Comparison of ENCODE assay signal across 1 cellular context in genomic region chr16:66552288-66553143, GRCh38.
TF ChIP-seq lines count a peak whose summit lies in the region.

A gene with protein sequence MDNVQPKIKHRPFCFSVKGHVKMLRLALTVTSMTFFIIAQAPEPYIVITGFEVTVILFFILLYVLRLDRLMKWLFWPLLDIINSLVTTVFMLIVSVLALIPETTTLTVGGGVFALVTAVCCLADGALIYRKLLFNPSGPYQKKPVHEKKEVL (plus strand): TSS chr16:66552576. CDS start chr16:66552716, 140 bp downstream.

TF ChIP-seq in HepG2, 621 proteins besides CTCF, POLR2A, EP300 and RAD21 (continued from another document and continues in another):
- TF ChIP-seq, protein P1, sequence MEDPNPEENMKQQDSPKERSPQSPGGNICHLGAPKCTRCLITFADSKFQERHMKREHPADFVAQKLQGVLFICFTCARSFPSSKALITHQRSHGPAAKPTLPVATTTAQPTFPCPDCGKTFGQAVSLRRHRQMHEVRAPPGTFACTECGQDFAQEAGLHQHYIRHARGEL (CRISPR knock-in tag; IDR thresholded peaks at IDR 0.05): no peak
- TF ChIP-seq ZSCAN20 (CRISPR knock-in tag; IDR thresholded peaks at IDR 0.05; ENCODE audit: borderline replicate concordance) (peak; percentile 98), ZNF30 (CRISPR knock-in tag; IDR thresholded peaks at IDR 0.05) (peak; percentile 99), HOXA5 (CRISPR knock-in tag; IDR thresholded peaks at IDR 0.05) (peak; percentile 98), ZNF251 (CRISPR knock-in tag; IDR thresholded peaks at IDR 0.05) (peak; percentile 93; the same call in 1 of the 2 replicates), RORA (CRISPR knock-in tag; IDR thresholded peaks at IDR 0.05) (0 out of 2 replicates have a peak, but pooled peaks have one; percentile 23), ZNF337 (CRISPR knock-in tag; IDR thresholded peaks at IDR 0.05; ENCODE audit: borderline replicate concordance, low read depth) (peak; percentile 99; the same call in 1 of the 2 replicates), TBX2 (CRISPR knock-in tag; IDR thresholded peaks at IDR 0.05; ENCODE audit: borderline replicate concordance) (peak; percentile 97), MZF1 (CRISPR knock-in tag; IDR thresholded peaks at IDR 0.05; ENCODE audit: borderline replicate concordance) (peak; percentile 95; the same call in 1 of the 2 replicates), ZNF383 (CRISPR knock-in tag; IDR thresholded peaks at IDR 0.05; ENCODE audit: borderline replicate concordance) (peak; percentile 17; the same call in 1 of the 2 replicates), MXD4 (CRISPR knock-in tag; IDR thresholded peaks at IDR 0.05) (peak; percentile 95), ZFYVE20 (CRISPR knock-in tag; IDR thresholded peaks at IDR 0.05; ENCODE audit: borderline replicate concordance, low read depth) (peak; percentile 99), ZNF777 (CRISPR knock-in tag; IDR thresholded peaks at IDR 0.05) (peak; percentile 75), MEIS1 (CRISPR knock-in tag; IDR thresholded peaks at IDR 0.05; ENCODE audit: borderline replicate concordance) (peak; percentile 55), RBM39 (IDR thresholded peaks at IDR 0.05; ENCODE audit: low read depth, low read length, poor library complexity, severe bottlenecking) (peak; percentile 82), IRX3 (CRISPR knock-in tag; IDR thresholded peaks at IDR 0.05; ENCODE audit: borderline replicate concordance, low read depth) (peak; percentile 98; the same call in 1 of the 2 replicates), MAX (IDR thresholded peaks at IDR 0.05) (peak; percentile 99), ZBTB34 (CRISPR knock-in tag; IDR thresholded peaks at IDR 0.05) (peak; percentile 89), ELK4 (CRISPR knock-in tag; IDR thresholded peaks at IDR 0.05; ENCODE audit: borderline replicate concordance) (peak; percentile 90; the same call in 1 of the 2 replicates), NRL (CRISPR knock-in tag; IDR thresholded peaks at IDR 0.05; ENCODE audit: borderline replicate concordance) (peak; percentile 100), TAF15 (IDR thresholded peaks at IDR 0.05; ENCODE audit: low read depth, low read length, poor library complexity, severe bottlenecking) (peak; percentile 65), PRMT3 (CRISPR knock-in tag; IDR thresholded peaks at IDR 0.05; ENCODE audit: borderline replicate concordance, low read depth) (peak; percentile 94), FLYWCH1 (CRISPR knock-in tag; IDR thresholded peaks at IDR 0.05) (peak; percentile 99)
- TF ChIP-seq, protein P2, sequence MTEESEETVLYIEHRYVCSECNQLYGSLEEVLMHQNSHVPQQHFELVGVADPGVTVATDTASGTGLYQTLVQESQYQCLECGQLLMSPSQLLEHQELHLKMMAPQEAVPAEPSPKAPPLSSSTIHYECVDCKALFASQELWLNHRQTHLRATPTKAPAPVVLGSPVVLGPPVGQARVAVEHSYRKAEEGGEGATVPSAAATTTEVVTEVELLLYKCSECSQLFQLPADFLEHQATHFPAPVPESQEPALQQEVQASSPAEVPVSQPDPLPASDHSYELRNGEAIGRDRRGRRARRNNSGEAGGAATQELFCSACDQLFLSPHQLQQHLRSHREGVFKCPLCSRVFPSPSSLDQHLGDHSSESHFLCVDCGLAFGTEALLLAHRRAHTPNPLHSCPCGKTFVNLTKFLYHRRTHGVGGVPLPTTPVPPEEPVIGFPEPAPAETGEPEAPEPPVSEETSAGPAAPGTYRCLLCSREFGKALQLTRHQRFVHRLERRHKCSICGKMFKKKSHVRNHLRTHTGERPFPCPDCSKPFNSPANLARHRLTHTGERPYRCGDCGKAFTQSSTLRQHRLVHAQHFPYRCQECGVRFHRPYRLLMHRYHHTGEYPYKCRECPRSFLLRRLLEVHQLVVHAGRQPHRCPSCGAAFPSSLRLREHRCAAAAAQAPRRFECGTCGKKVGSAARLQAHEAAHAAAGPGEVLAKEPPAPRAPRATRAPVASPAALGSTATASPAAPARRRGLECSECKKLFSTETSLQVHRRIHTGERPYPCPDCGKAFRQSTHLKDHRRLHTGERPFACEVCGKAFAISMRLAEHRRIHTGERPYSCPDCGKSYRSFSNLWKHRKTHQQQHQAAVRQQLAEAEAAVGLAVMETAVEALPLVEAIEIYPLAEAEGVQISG (CRISPR knock-in tag; IDR thresholded peaks at IDR 0.05): peak; percentile 93
- TF ChIP-seq, protein P3, sequence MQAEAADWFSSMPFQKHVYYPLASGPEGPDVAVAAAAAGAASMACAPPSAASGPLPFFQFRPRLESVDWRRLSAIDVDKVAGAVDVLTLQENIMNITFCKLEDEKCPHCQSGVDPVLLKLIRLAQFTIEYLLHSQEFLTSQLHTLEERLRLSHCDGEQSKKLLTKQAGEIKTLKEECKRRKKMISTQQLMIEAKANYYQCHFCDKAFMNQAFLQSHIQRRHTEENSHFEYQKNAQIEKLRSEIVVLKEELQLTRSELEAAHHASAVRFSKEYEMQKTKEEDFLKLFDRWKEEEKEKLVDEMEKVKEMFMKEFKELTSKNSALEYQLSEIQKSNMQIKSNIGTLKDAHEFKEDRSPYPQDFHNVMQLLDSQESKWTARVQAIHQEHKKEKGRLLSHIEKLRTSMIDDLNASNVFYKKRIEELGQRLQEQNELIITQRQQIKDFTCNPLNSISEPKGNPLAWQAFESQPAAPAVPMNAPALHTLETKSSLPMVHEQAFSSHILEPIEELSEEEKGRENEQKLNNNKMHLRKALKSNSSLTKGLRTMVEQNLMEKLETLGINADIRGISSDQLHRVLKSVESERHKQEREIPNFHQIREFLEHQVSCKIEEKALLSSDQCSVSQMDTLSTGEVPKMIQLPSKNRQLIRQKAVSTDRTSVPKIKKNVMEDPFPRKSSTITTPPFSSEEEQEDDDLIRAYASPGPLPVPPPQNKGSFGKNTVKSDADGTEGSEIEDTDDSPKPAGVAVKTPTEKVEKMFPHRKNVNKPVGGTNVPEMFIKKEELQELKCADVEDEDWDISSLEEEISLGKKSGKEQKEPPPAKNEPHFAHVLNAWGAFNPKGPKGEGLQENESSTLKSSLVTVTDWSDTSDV (CRISPR knock-in tag; IDR thresholded peaks at IDR 0.05): peak; percentile 100
- TF ChIP-seq, protein P4, sequence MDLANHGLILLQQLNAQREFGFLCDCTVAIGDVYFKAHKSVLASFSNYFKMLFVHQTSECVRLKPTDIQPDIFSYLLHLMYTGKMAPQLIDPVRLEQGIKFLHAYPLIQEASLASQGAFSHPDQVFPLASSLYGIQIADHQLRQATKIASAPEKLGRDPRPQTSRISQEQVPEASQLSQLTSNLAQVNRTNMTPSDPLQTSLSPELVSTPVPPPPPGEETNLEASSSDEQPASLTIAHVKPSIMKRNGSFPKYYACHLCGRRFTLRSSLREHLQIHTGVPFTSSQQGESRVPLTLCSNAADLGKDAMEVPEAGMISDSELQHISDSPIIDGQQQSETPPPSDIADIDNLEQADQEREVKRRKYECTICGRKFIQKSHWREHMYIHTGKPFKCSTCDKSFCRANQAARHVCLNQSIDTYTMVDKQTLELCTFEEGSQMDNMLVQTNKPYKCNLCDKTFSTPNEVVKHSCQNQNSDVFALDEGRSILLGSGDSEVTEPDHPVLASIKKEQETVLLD (CRISPR knock-in tag; IDR thresholded peaks at IDR 0.05; ENCODE audit: low read depth): peak; percentile 82; the same call in 1 of the 2 replicates
- TF ChIP-seq, protein P5, sequence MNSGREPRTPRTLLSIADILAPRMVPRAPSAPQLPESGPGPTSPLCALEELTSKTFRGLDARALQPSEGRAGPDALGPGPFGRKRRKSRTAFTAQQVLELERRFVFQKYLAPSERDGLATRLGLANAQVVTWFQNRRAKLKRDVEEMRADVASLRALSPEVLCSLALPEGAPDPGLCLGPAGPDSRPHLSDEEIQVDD (CRISPR knock-in tag; IDR thresholded peaks at IDR 0.05; ENCODE audit: borderline replicate concordance): peak; percentile 100
- TF ChIP-seq, protein P6, sequence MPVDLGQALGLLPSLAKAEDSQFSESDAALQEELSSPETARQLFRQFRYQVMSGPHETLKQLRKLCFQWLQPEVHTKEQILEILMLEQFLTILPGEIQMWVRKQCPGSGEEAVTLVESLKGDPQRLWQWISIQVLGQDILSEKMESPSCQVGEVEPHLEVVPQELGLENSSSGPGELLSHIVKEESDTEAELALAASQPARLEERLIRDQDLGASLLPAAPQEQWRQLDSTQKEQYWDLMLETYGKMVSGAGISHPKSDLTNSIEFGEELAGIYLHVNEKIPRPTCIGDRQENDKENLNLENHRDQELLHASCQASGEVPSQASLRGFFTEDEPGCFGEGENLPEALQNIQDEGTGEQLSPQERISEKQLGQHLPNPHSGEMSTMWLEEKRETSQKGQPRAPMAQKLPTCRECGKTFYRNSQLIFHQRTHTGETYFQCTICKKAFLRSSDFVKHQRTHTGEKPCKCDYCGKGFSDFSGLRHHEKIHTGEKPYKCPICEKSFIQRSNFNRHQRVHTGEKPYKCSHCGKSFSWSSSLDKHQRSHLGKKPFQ (CRISPR knock-in tag; IDR thresholded peaks at IDR 0.05; ENCODE audit: insufficient replicate concordance): peak; percentile 98
- TF ChIP-seq, protein P7, sequence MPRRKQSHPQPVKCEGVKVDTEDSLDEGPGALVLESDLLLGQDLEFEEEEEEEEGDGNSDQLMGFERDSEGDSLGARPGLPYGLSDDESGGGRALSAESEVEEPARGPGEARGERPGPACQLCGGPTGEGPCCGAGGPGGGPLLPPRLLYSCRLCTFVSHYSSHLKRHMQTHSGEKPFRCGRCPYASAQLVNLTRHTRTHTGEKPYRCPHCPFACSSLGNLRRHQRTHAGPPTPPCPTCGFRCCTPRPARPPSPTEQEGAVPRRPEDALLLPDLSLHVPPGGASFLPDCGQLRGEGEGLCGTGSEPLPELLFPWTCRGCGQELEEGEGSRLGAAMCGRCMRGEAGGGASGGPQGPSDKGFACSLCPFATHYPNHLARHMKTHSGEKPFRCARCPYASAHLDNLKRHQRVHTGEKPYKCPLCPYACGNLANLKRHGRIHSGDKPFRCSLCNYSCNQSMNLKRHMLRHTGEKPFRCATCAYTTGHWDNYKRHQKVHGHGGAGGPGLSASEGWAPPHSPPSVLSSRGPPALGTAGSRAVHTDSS (CRISPR knock-in tag; conservative IDR thresholded peaks at IDR 0.05): no peak; the same call in 1 of the 2 replicates
- TF ChIP-seq, protein P8, sequence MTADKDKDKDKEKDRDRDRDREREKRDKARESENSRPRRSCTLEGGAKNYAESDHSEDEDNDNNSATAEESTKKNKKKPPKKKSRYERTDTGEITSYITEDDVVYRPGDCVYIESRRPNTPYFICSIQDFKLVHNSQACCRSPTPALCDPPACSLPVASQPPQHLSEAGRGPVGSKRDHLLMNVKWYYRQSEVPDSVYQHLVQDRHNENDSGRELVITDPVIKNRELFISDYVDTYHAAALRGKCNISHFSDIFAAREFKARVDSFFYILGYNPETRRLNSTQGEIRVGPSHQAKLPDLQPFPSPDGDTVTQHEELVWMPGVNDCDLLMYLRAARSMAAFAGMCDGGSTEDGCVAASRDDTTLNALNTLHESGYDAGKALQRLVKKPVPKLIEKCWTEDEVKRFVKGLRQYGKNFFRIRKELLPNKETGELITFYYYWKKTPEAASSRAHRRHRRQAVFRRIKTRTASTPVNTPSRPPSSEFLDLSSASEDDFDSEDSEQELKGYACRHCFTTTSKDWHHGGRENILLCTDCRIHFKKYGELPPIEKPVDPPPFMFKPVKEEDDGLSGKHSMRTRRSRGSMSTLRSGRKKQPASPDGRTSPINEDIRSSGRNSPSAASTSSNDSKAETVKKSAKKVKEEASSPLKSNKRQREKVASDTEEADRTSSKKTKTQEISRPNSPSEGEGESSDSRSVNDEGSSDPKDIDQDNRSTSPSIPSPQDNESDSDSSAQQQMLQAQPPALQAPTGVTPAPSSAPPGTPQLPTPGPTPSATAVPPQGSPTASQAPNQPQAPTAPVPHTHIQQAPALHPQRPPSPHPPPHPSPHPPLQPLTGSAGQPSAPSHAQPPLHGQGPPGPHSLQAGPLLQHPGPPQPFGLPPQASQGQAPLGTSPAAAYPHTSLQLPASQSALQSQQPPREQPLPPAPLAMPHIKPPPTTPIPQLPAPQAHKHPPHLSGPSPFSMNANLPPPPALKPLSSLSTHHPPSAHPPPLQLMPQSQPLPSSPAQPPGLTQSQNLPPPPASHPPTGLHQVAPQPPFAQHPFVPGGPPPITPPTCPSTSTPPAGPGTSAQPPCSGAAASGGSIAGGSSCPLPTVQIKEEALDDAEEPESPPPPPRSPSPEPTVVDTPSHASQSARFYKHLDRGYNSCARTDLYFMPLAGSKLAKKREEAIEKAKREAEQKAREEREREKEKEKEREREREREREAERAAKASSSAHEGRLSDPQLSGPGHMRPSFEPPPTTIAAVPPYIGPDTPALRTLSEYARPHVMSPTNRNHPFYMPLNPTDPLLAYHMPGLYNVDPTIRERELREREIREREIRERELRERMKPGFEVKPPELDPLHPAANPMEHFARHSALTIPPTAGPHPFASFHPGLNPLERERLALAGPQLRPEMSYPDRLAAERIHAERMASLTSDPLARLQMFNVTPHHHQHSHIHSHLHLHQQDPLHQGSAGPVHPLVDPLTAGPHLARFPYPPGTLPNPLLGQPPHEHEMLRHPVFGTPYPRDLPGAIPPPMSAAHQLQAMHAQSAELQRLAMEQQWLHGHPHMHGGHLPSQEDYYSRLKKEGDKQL (CRISPR knock-in tag; IDR thresholded peaks at IDR 0.05; ENCODE audit: low read depth): 0 out of 2 replicates have a peak, but pooled peaks have one; percentile 2
